12 cellular contexts compared by ENCODE assay signal in genomic region chr1:13754510-13755103, GRCh38. TPM values are rescaled to one million over a fixed set of nuclear protein-coding genes. Genes with fewer than 3 reads are reported as not detected.
DNase-seq lines count a peak whose midpoint lies in the region; ATAC-seq, FAIRE-seq and TF ChIP-seq lines count a peak whose summit lies in the region.
"Had no signal": no experiment of that assay in that cellular context is flagged by ENCODE, and none has a peak within 500 bp of the region (broad histone marks: within the 10 kb centered on the region; RNA-seq: fewer than 3 reads in every experiment).

No MANE protein-coding gene starts in this region.

- DNase-seq in CD14-positive monocyte (ENCODE audit: low spot score) = no peak
- DNase-seq in HT1080 (ENCODE audit: low read depth) = peak; percentile 9
- DNase-seq in GM12878 (ENCODE audit: low read depth, low spot score) = no peak
- no peak for DNase-seq in natural killer cell
- no peak for DNase-seq in GF-D8 (lab: John Stamatoyannopoulos, UW)
- no peak for DNase-seq in MV-4-11 (lab: John Stamatoyannopoulos, UW)
- no peak for DNase-seq in HTR-8/SVneo (ENCODE audit: insufficient read length, low spot score)
- DNase-seq: NCI-H226, RPMI8226, WERI-Rb-1 had no signal

- H3K4me3 Mint-ChIP-seq in CD14-positive monocyte = no peak overlapping the region
- peak overlapping the region; percentile 61 for H3K4me3 Mint-ChIP-seq in natural killer cell

- SMC1A ChIA-PET in GM12878 (lab: Charles Lee; ENCODE audit: uncharacterized antibody, unreplicated experiment) = interaction anchor here (0.7 to 3.3 kb wide), 9 partner anchors 10 to 89 kb away, joined by 3 to 20 read pairs (median 5); no protein-coding TSS in a partner anchor

- peaks cover 3% of the 10 kb centered on the region; the same call in 1 of the 2 replicates for H4K20me1 ChIP-seq in GM12878 (ENCODE audit: control insufficient read depth, insufficient read depth)

- H3K4me3 ChIP-seq in GM12878 = peak overlapping the region; percentile 19; the same call in 1 of the 2 replicates

- peak overlapping the region; percentile 9; the same call in 1 of the 2 replicates for H3K9ac ChIP-seq in GM12878 (ENCODE audit: control insufficient read depth, insufficient read depth, low read length)

- no peak for TF ChIP-seq CTCF in CD14-positive monocyte (IDR thresholded peaks at IDR 0.05)
- TF ChIP-seq CTCF in GM12878 (IDR thresholded peaks at IDR 0.05 in 2 of 3, conservative IDR thresholded peaks at IDR 0.05 in 1 of 3; ENCODE audit: control insufficient read depth in 2 of 3, extremely low read depth in 1 of 3, insufficient read depth in 1 of 3, low read depth in 3 of 3, low read length in 3 of 3) = no peak
- no peak for TF ChIP-seq CTCF in natural killer cell (IDR thresholded peaks at IDR 0.05)

- no peak for TF ChIP-seq RAD21 in GM12878 (IDR thresholded peaks at IDR 0.05; ENCODE audit: insufficient read depth, low read depth, low read length)

- H3K27ac Mint-ChIP-seq in CD14-positive monocyte (peak overlapping the region in 5 of 7 donors; percentile 26 to 78 (median 64)), natural killer cell (peak overlapping the region; percentile 82 to 92)

- intact Hi-C loops in CD14-positive monocyte (cut with micrococcal nuclease) = no loop called here
- intact Hi-C loops in GM12878 (cut with micrococcal nuclease; ENCODE audit: unreplicated experiment) = loop anchor here (5.0 kb wide), 1 partner anchor 52 kb away; the partner anchor contains the start of gene PRDM2
- intact Hi-C loops in natural killer cell (cut with micrococcal nuclease) = loop anchor here (5.0 kb wide), 1 partner anchor 52 kb away; the partner anchor contains the start of gene PRDM2

- H3K36me3 ChIP-seq in GM12878 (ENCODE audit: control insufficient read depth in 2 of 2, insufficient read depth in 2 of 2, low read length in 1 of 2) = peaks cover 4 to 10% of the 10 kb centered on the region in 2 experiments; a peak in 3 of 4 replicates

- in situ Hi-C loops in GM12878 (cut with MboI) = no loop called here

- H3K4me1 Mint-ChIP-seq in CD14-positive monocyte (peaks cover 55% of the 10 kb centered on the region), natural killer cell (peaks cover 80 to 84% of the 10 kb centered on the region in 2 donors)

- H3K9me3 Mint-ChIP-seq in CD14-positive monocyte = no peaks in the 10 kb centered on the region
- H3K9me3 Mint-ChIP-seq in natural killer cell = no peaks in the 10 kb centered on the region

- H2AFZ ChIP-seq in GM12878 (ENCODE audit: control insufficient read depth, low read depth, low read length) = no peak overlapping the region

- CTCF ChIA-PET in GM12878 (lab: Yijun Ruan, JAX) = interaction anchor here (0.7 to 4.2 kb wide), 2 partner anchors 23 to 27 kb away, joined by 3 to 36 read pairs; no protein-coding TSS in a partner anchor

- peak; percentile 36; the same call in 1 of the 2 replicates for TF ChIP-seq POLR2A in GM12878 (IDR thresholded peaks at IDR 0.05; ENCODE audit: low read depth, low read length)

- H3K27me3 Mint-ChIP-seq in CD14-positive monocyte (ENCODE audit: low read depth in 3 of 3) (no peaks in the 10 kb centered on the region), natural killer cell (ENCODE audit: low read depth in 2 of 2) (no peaks in the 10 kb centered on the region)

- RAD21 ChIA-PET in GM12878 (lab: Charles Lee; ENCODE audit: unreplicated experiment) = interaction anchor here (0.8 to 1.9 kb wide), 5 partner anchors 26 to 92 kb away, joined by 3 to 4 read pairs (median 3); no protein-coding TSS in a partner anchor

- peaks cover 26% of the 10 kb centered on the region for H3K4me1 ChIP-seq in GM12878 (ENCODE audit: control insufficient read depth, insufficient read depth, low read length)

- BruUV-seq in GM12878 (replicated peaks; lab: Mats Ljungman, UMichigan) = no TSS peak

- H3K27me3 ChIP-seq in GM12878 (replicated peaks in 1 of 2; ENCODE audit: control insufficient read depth in 2 of 2, insufficient read depth in 2 of 2, low read length in 1 of 2) = no peaks in the 10 kb centered on the region

- WGBS in GM12878 (ENCODE audit: insufficient coverage, insufficient replicate concordance, low lambda C conversion rate, missing lambda C conversion rate) = 63% methylated on average over 6 of the region's 6 CpGs

- H3K4me2 ChIP-seq in GM12878 (ENCODE audit: control insufficient read depth, insufficient read depth) = peak overlapping the region; percentile 73

- no peak for TF ChIP-seq EP300 in GM12878 (IDR thresholded peaks at IDR 0.05; ENCODE audit: borderline replicate concordance in 1 of 2, control insufficient read depth in 1 of 2, low read depth in 2 of 2, low read length in 2 of 2)

- H3K36me3 Mint-ChIP-seq in CD14-positive monocyte = peaks cover 11 to 20% of the 10 kb centered on the region in 2 donors
- no peaks in the 10 kb centered on the region for H3K36me3 Mint-ChIP-seq in natural killer cell

- ATAC-seq in GM12878 (peak; percentile 13), natural killer cell (no peak), HG02981 (IDR thresholded peaks at IDR 0.05; ENCODE audit: unreplicated experiment) (no peak)
- ATAC-seq: esophagus mucosa had no signal

- H3K79me2 ChIP-seq in GM12878 (ENCODE audit: control insufficient read depth, insufficient read depth, low read length) = peaks cover 97% of the 10 kb centered on the region

- no peaks in the 10 kb centered on the region for H3K9me3 ChIP-seq in GM12878 (replicated peaks; ENCODE audit: control insufficient read depth, insufficient read depth, low read length)

- H3K27ac ChIP-seq in GM12878 (ENCODE audit: control insufficient read depth, insufficient read depth) = peak overlapping the region; percentile 56
- H3K27ac ChIP-seq: WERI-Rb-1 had no signal

- no peak for FAIRE-seq in GM12878 (lab: Jason Lieb, UNC)
- no peak for FAIRE-seq in HTR-8/SVneo (lab: Jason Lieb, UNC)

- POLR2A ChIA-PET in GM12878 (lab: Charles Lee) = interaction anchor here (0.9 to 1.8 kb wide), 2 partner anchors 26 to 47 kb away, joined by 4 to 5 read pairs; no protein-coding TSS in a partner anchor

TF ChIP-seq in GM12878, 131 proteins besides CTCF, POLR2A, EP300 and RAD21:
- TF ChIP-seq CREM (IDR thresholded peaks at IDR 0.05; ENCODE audit: low read depth) (no peak), SPI1 (IDR thresholded peaks at IDR 0.05; ENCODE audit: borderline replicate concordance, insufficient read depth, low read depth, low read length) (no peak), NFYA (IDR thresholded peaks at IDR 0.05; ENCODE audit: borderline replicate concordance, low read depth, low read length) (no peak), POLR2AphosphoS5 (IDR thresholded peaks at IDR 0.05; ENCODE audit: low read length) (peak; percentile 66; the same call in 1 of the 2 replicates), TCF12 (IDR thresholded peaks at IDR 0.05; ENCODE audit: low read depth, low read length) (no peak)

RNA-seq across cellular contexts. Expression of gene PRDM2, which starts 54.6 kb away (rescaled TPM):
- polyA plus RNA-seq in CD14-positive monocyte (1 to 10 TPM; 4.1 to 7.6 TPM), GM12878 (2011; rRNA removed) (26.1 and 26.3 TPM in 2 replicates), GM12878 (2014; fragmentation: Illumina TruSeq; extraction: Trizol) (36.1 and 40.1 TPM in 2 replicates), GM12878 (2014; fragmentation: Nextera tagmentation; extraction: Ambion mirVana) (1 to 10 TPM; 8.4 to 8.6 TPM), GM12878 (2014; rRNA removed) (25.8 and 30.8 TPM in 2 replicates), GM12878 (2016; fragmentation: Nextera tagmentation; extraction: Ambion mirVana) (10 to 100 TPM; 19.0 to 25.2 TPM)
- total RNA-seq in HT1080 (2014; rRNA removed; shearing (Covaris generic)) = 2.9 and 3.8 TPM in 2 replicates
- 6.5 and 9.0 TPM in 2 replicates for polyA plus RNA-seq in HT1080 (2015; cell fraction: cytosol; rRNA removed)
- 19.6 and 22.9 TPM in 2 replicates for polyA plus RNA-seq in HT1080 (2015; cell fraction: nucleus; rRNA removed)
- total RNA-seq in GM12878 (2013; cell fraction: nucleolus; rRNA removed) = 168 and 185 TPM in 2 replicates
- total RNA-seq in GM12878 (2014; rRNA removed) (13.1 and 14.2 TPM in 2 replicates), GM12878 (2014; rRNA removed; fragmentation: Illumina TruSeq; extraction: Trizol) (21.7 and 24.3 TPM in 2 replicates), GM12878 (2021) (45.1 and 56.5 TPM in 2 replicates), natural killer cell (100 to 1,000 TPM; 168 to 193 (median 184) TPM)
- 22.8 TPM for polyA plus RNA-seq in GM12878 (2011; ENCODE audit: low read depth)
- 15.5 and 17.1 TPM in 2 replicates for polyA plus RNA-seq in GM12878 (2011; cell fraction: cytosol; rRNA removed)
- polyA plus RNA-seq in GM12878 (2011; cell fraction: nucleus; rRNA removed) = 30.2 and 33.6 TPM in 2 replicates
- 29.8 and 30.5 TPM in 2 replicates for polyA plus RNA-seq in GM12878 (2012)
- polyA minus RNA-seq in GM12878 (2011; rRNA and poly(A)+ RNA removed) = 30.3 and 31.2 TPM in 2 replicates
- 18.5 and 19.5 TPM in 2 replicates for polyA minus RNA-seq in GM12878 (2011; cell fraction: cytosol; rRNA and poly(A)+ RNA removed)
- polyA minus RNA-seq in GM12878 (2011; cell fraction: nucleus; rRNA and poly(A)+ RNA removed) = 22.7 and 56.5 TPM in 2 replicates

Comparison
In these comparisons a context has a peak if more than half of its experiments do, and no peak if none do; other contexts are left out.
1. intact Hi-C loops: an anchor here in GM12878 (5.0 kb wide) and natural killer cell (5.0 kb wide); none called in CD14-positive monocyte.